8 cellular contexts compared by ENCODE assay signal in the genomic region with DNA sequence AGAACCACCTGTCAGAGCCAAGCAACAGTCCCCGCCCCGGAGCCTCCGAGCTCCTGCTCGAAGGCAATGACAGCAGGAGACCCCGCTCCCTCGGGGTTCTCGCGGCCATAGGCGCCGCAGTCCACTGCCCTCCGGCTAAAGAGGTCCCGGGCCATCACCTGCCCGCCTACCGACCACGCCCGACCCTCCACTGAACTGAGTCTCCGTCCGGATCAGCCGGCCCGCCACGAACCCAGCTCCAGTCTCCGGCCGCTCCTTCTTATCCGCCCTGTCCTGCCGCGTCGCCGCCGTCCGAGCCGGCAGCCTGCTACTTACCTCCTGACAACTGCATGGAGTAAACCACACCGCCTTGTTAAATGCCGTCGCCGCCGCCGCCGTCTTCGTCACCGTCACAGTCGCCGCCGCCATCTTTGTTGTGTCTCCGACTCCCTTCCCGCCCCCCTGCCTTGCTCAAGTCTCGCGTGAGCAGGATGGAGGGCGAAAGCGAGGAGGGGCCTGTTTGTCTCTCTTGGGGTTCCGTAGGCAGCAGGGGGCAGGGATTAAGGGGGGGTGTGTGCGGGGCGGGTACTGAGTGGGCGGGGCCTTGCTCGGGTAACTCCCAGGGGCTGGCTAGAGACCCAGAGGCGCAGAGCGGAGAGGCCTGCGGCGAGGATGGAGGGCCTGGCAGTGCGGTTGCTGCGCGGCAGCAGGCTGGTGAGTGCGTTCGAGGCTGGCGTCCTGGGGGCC. TPM values are rescaled to one million over a fixed set of nuclear protein-coding genes. Genes with fewer than 3 reads are reported as not detected.
DNase-seq lines count a peak whose midpoint lies in the region; ATAC-seq lines count a peak whose summit lies in the region.

A gene (plus strand): TSS at position 628 of the 726 bp plus-strand sequence. CDS start 24 bp downstream, at position 652.
A gene with protein sequence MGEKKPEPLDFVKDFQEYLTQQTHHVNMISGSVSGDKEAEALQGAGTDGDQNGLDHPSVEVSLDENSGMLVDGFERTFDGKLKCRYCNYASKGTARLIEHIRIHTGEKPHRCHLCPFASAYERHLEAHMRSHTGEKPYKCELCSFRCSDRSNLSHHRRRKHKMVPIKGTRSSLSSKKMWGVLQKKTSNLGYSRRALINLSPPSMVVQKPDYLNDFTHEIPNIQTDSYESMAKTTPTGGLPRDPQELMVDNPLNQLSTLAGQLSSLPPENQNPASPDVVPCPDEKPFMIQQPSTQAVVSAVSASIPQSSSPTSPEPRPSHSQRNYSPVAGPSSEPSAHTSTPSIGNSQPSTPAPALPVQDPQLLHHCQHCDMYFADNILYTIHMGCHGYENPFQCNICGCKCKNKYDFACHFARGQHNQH (minus strand): TSS at position 417 of the 726 bp plus-strand sequence. CDS start 10,170 bp downstream, outside the sequence.

- peaks cover 36 to 41% (median 39%) of the 10 kb centered on the region in 3 donors for H3K4me1 Mint-ChIP-seq in IgD-negative memory B cell

- DNase-seq in DMS153 (lab: John Stamatoyannopoulos, UW) (peak; percentile 95), OCI-M1 (lab: John Stamatoyannopoulos, UW) (peak; percentile 98), activated T-cell treated with anti-CD3 and anti-CD28 coated beads for 24 hours (ENCODE audit: low read depth) (peak; percentile 93), epithelial cell of prostate (ENCODE audit: low read depth, low spot score) (peak; percentile 89), mucosa of gallbladder (ENCODE audit: low spot score) (peak; percentile 97)
- DNase-seq in stimulated activated CD8-positive, alpha-beta memory T cell treated with anti-CD3 and anti-CD28 coated beads, Interleukin-4, amount 100 ng/mL, for 24 hours (ENCODE audit: low read depth): peak; percentile 92

- H3K27ac ChIP-seq in epithelial cell of prostate: peak within 1 kb of the TSS; percentile 56

- H3K4me3 Mint-ChIP-seq in IgD-negative memory B cell: peak within 1 kb of the TSS; percentile 91 to 99 (median 98)

- no peaks in the 10 kb centered on the region for H3K27me3 Mint-ChIP-seq in IgD-negative memory B cell

- peaks cover 7% of the 10 kb centered on the region for H3K36me3 Mint-ChIP-seq in IgD-negative memory B cell

- peak; percentile 85 for ATAC-seq in GM21576 (IDR thresholded peaks at IDR 0.05; ENCODE audit: unreplicated experiment)

- H3K9me3 Mint-ChIP-seq in IgD-negative memory B cell: no peaks in the 10 kb centered on the region

- H3K27ac Mint-ChIP-seq in IgD-negative memory B cell: peak within 1 kb of the TSS; percentile 79 to 99 (median 97)

RNA-seq across cellular contexts. Expression of the first gene that starts in this region (rescaled TPM):
- 14.8 TPM for polyA plus RNA-seq in IgD-negative memory B cell
- 36.1 TPM for total RNA-seq in mucosa of gallbladder

RNA-seq across cellular contexts. Expression of the second gene that starts in this region (rescaled TPM):
- polyA plus RNA-seq in IgD-negative memory B cell: 13.9 TPM
- 15.3 TPM for total RNA-seq in mucosa of gallbladder

Comparison
In these comparisons a context has a peak if more than half of its experiments do, and no peak if none do; other contexts are left out.
1. Peak in every context shown above with its lines: DNase-seq, ATAC-seq and H3K27ac ChIP-seq.